30 cellular contexts compared by ENCODE assay signal in genomic region chr4:108156391-108156790, GRCh38. TPM values are rescaled to one million over a fixed set of nuclear protein-coding genes. Genes with fewer than 3 reads are reported as not detected.
DNase-seq lines count a peak whose midpoint lies in the region; ATAC-seq, FAIRE-seq and TF ChIP-seq lines count a peak whose summit lies in the region.
"Had no signal": no experiment of that assay in that cellular context is flagged by ENCODE, and none has a peak within 500 bp of the region (broad histone marks: within the 10 kb centered on the region; RNA-seq: fewer than 3 reads in every experiment).

No MANE protein-coding gene starts in this region.

- H3K36me3 Mint-ChIP-seq in activated CD4-positive, alpha-beta memory T cell treated with anti-CD3 and anti-CD28 coated beads for 36 hours, result peaks cover 20% of the 10 kb centered on the region
- peaks cover 37% of the 10 kb centered on the region for H3K36me3 Mint-ChIP-seq in activated CD4-positive, alpha-beta memory T cell treated with anti-CD3 and anti-CD28 coated beads, Interleukin-2, amount 10 ng/mL, durations not matched to agents 7 days and 5 days (ENCODE audit: low read depth)
- H3K36me3 Mint-ChIP-seq in CD4-positive, alpha-beta memory T cell, result peaks cover 35 to 67% of the 10 kb centered on the region in 2 donors
- peaks cover 5% of the 10 kb centered on the region for H3K36me3 Mint-ChIP-seq in T-helper 17 cell (ENCODE audit: low read depth)

- H3K4me1 ChIP-seq in CD4-positive, alpha-beta memory T cell (ENCODE audit: insufficient read depth, low read length), result peaks cover 100% of the 10 kb centered on the region
- H3K4me1 ChIP-seq in GM12878 (ENCODE audit: control insufficient read depth, insufficient read depth, low read length) (peaks cover 2% of the 10 kb centered on the region), gastrocnemius medialis (no peaks in the 10 kb centered on the region), vagina (no peaks in the 10 kb centered on the region)
- H3K4me1 ChIP-seq: gastroesophageal sphincter, parathyroid adenoma had no signal

- no peaks in the 10 kb centered on the region for H3K9me3 ChIP-seq in CD4-positive, alpha-beta memory T cell (ENCODE audit: control insufficient read depth in 1 of 2, low read length in 2 of 2)
- H3K9me3 ChIP-seq in T-helper 17 cell (ENCODE audit: control insufficient read depth, low read length, poor library complexity, severe bottlenecking) (no peaks in the 10 kb centered on the region), GM12878 (replicated peaks; ENCODE audit: control insufficient read depth, insufficient read depth, low read length) (no peaks in the 10 kb centered on the region), gastrocnemius medialis (no peaks in the 10 kb centered on the region), vagina (no peaks in the 10 kb centered on the region)
- H3K9me3 ChIP-seq: gastroesophageal sphincter, SJSA1 had no signal

- H4K20me1 ChIP-seq in GM12878 (ENCODE audit: control insufficient read depth, insufficient read depth), result no peaks in the 10 kb centered on the region

- CTCF ChIA-PET in activated CD4-positive, alpha-beta memory T cell treated with anti-CD3 and anti-CD28 coated beads for 36 hours (lab: Charles Lee), result interaction anchor here (0.9 to 1.2 kb wide), 2 partner anchors 11 to 126 kb away, joined by 3 to 4 read pairs; no protein-coding TSS in a partner anchor
- CTCF ChIA-PET in activated CD4-positive, alpha-beta memory T cell treated with anti-CD3 and anti-CD28 coated beads, Interleukin-2, amount 10 ng/mL, durations not matched to agents 7 days and 5 days (lab: Charles Lee), result interaction anchor here (0.6 to 1.0 kb wide), 2 partner anchors 16 to 356 kb away, joined by 3 read pairs; no protein-coding TSS in a partner anchor
- CTCF ChIA-PET in CD4-positive, alpha-beta memory T cell (lab: Charles Lee; ENCODE audit: partially characterized antibody), result interaction anchor here (0.7 to 8.6 kb wide), 8 partner anchors 8 to 475 kb away, joined by 3 to 64 read pairs (median 3); partner anchors contain the start of gene LEF1
- CTCF ChIA-PET in GM12878 (lab: Yijun Ruan, JAX), result no interaction called here

- 20% methylated on average over 2 of the region's 2 CpGs for WGBS in GM12878 (ENCODE audit: insufficient coverage, insufficient replicate concordance, low lambda C conversion rate, missing lambda C conversion rate)

- no peaks in the 10 kb centered on the region for H3K79me2 ChIP-seq in GM12878 (ENCODE audit: control insufficient read depth, insufficient read depth, low read length)
- H3K79me2 ChIP-seq: hepatocyte, parathyroid adenoma had no signal

- no peak for TF ChIP-seq EP300 in GM12878 (IDR thresholded peaks at IDR 0.05; ENCODE audit: borderline replicate concordance in 1 of 2, control insufficient read depth in 1 of 2, low read depth in 2 of 2, low read length in 2 of 2)

- ATAC-seq in T-helper 17 cell (no peak), GM12878 (peak; percentile 32; the same call in 2 of the 3 replicates), HG03280 (IDR thresholded peaks at IDR 0.05; ENCODE audit: unreplicated experiment) (no peak), gastrocnemius medialis (no peak)
- ATAC-seq: gastroesophageal sphincter, HCT116, left cardiac atrium had no signal

- no peak overlapping the region for H2AFZ ChIP-seq in GM12878 (ENCODE audit: control insufficient read depth, low read depth, low read length)
- H2AFZ ChIP-seq: neural progenitor cell, parathyroid adenoma had no signal

- H3K9me3 Mint-ChIP-seq in activated CD4-positive, alpha-beta memory T cell treated with anti-CD3 and anti-CD28 coated beads for 36 hours, result no peaks in the 10 kb centered on the region
- H3K9me3 Mint-ChIP-seq in activated CD4-positive, alpha-beta memory T cell treated with anti-CD3 and anti-CD28 coated beads, Interleukin-2, amount 10 ng/mL, durations not matched to agents 7 days and 5 days, result no peaks in the 10 kb centered on the region
- H3K9me3 Mint-ChIP-seq in CD4-positive, alpha-beta memory T cell, result peaks cover 0 to 2% (median 0%) of the 10 kb centered on the region in 8 donors
- H3K9me3 Mint-ChIP-seq: brain, neural progenitor cell had no signal

- no peak overlapping the region for H3K27ac ChIP-seq in CD4-positive, alpha-beta memory T cell (ENCODE audit: low read depth, low read length)
- no peak overlapping the region for H3K27ac ChIP-seq in GM12878 (ENCODE audit: control insufficient read depth, insufficient read depth)
- H3K27ac ChIP-seq in gastrocnemius medialis, result no peak overlapping the region
- no peak overlapping the region for H3K27ac ChIP-seq in vagina
- H3K27ac ChIP-seq: gastroesophageal sphincter, hepatocyte, neural progenitor cell, parathyroid adenoma, SJSA1 had no signal

- SMC1A ChIA-PET in GM12878 (lab: Charles Lee; ENCODE audit: uncharacterized antibody, unreplicated experiment), result interaction anchor here (0.6 to 2.2 kb wide), 4 partner anchors 9 to 54 kb away, joined by 3 to 8 read pairs (median 4); partner anchors contain the start of gene LEF1

- POLR2A ChIA-PET in activated CD4-positive, alpha-beta memory T cell treated with anti-CD3 and anti-CD28 coated beads for 36 hours (lab: Charles Lee), result interaction anchor here (0.6 to 0.9 kb wide), 2 partner anchors 12 to 16 kb away, joined by 3 read pairs; partner anchors contain the start of gene LEF1
- POLR2A ChIA-PET in activated CD4-positive, alpha-beta memory T cell treated with anti-CD3 and anti-CD28 coated beads, Interleukin-2, amount 10 ng/mL, durations not matched to agents 7 days and 5 days (lab: Charles Lee), result interaction anchor here (6.1 kb wide), 1 partner anchor 48 kb away, joined by 21 read pairs; no protein-coding TSS in a partner anchor
- POLR2A ChIA-PET in CD4-positive, alpha-beta memory T cell (lab: Charles Lee; ENCODE audit: partially characterized antibody), result interaction anchor here (1.3 to 19.9 kb wide), 3 partner anchors 13 to 102 kb away, joined by 4 to 460 read pairs (median 122); partner anchors contain the start of gene LEF1
- POLR2A ChIA-PET in GM12878 (lab: Charles Lee), result interaction anchor here (0.6 kb wide), 1 partner anchor 25 kb away, joined by 6 read pairs; no protein-coding TSS in a partner anchor

- no peak overlapping the region for H3K9ac ChIP-seq in GM12878 (ENCODE audit: control insufficient read depth, insufficient read depth, low read length)
- H3K9ac ChIP-seq: neural progenitor cell, parathyroid adenoma had no signal

- TF ChIP-seq CTCF in GM12878 (IDR thresholded peaks at IDR 0.05 in 2 of 3, conservative IDR thresholded peaks at IDR 0.05 in 1 of 3; ENCODE audit: control insufficient read depth in 2 of 3, extremely low read depth in 1 of 3, insufficient read depth in 1 of 3, low read depth in 3 of 3, low read length in 3 of 3) (no peak), gastrocnemius medialis (IDR thresholded peaks at IDR 0.05 in 4 of 5, conservative IDR thresholded peaks at IDR 0.05 in 1 of 5) (no peak), vagina (IDR thresholded peaks at IDR 0.05) (no peak)

- intact Hi-C loops in activated CD4-positive, alpha-beta memory T cell treated with anti-CD3 and anti-CD28 coated beads for 36 hours (cut with micrococcal nuclease), result loop anchor here (1.0 kb wide), 2 partner anchors 8 to 9 kb away; no protein-coding TSS in a partner anchor
- intact Hi-C loops in CD4-positive, alpha-beta memory T cell (cut with micrococcal nuclease), result no loop called here
- intact Hi-C loops in GM12878 (cut with micrococcal nuclease; ENCODE audit: unreplicated experiment) (no loop called here), gastrocnemius medialis (cut with DNase I; ENCODE audit: low total_unique reads) (no loop called here), vagina (cut with DNase I) (no loop called here)

- no peaks in the 10 kb centered on the region for H3K27me3 Mint-ChIP-seq in activated CD4-positive, alpha-beta memory T cell treated with anti-CD3 and anti-CD28 coated beads for 36 hours
- no peaks in the 10 kb centered on the region for H3K27me3 Mint-ChIP-seq in activated CD4-positive, alpha-beta memory T cell treated with anti-CD3 and anti-CD28 coated beads, Interleukin-2, amount 10 ng/mL, durations not matched to agents 7 days and 5 days
- no peaks in the 10 kb centered on the region for H3K27me3 Mint-ChIP-seq in CD4-positive, alpha-beta memory T cell
- peaks cover 6% of the 10 kb centered on the region for H3K27me3 Mint-ChIP-seq in T-helper 17 cell
- H3K27me3 Mint-ChIP-seq: brain had no signal

- peaks cover 5% of the 10 kb centered on the region for H3K36me3 ChIP-seq in CD4-positive, alpha-beta memory T cell (ENCODE audit: insufficient read depth, low read length)
- H3K36me3 ChIP-seq in GM12878 (ENCODE audit: control insufficient read depth in 2 of 2, insufficient read depth in 2 of 2, low read length in 1 of 2), result no peaks in the 10 kb centered on the region
- no peaks in the 10 kb centered on the region for H3K36me3 ChIP-seq in gastrocnemius medialis
- H3K36me3 ChIP-seq in vagina, result no peaks in the 10 kb centered on the region
- H3K36me3 ChIP-seq: gastroesophageal sphincter, neural progenitor cell had no signal

- RAD21 ChIA-PET in GM12878 (lab: Charles Lee; ENCODE audit: unreplicated experiment), result interaction anchor here (0.7 kb wide), 1 partner anchor 38 kb away, joined by 3 read pairs; no protein-coding TSS in a partner anchor

- TF ChIP-seq POLR2A in GM12878 (IDR thresholded peaks at IDR 0.05; ENCODE audit: low read depth, low read length) (no peak), gastrocnemius medialis (IDR thresholded peaks at IDR 0.05) (no peak), vagina (IDR thresholded peaks at IDR 0.05) (no peak)

- no peak overlapping the region for H3K4me2 ChIP-seq in GM12878 (ENCODE audit: control insufficient read depth, insufficient read depth)
- H3K4me2 ChIP-seq: hepatocyte, neural progenitor cell, smooth muscle cell had no signal

- no peak for DNase-seq in activated CD4-positive, alpha-beta memory T cell treated with anti-CD3 and anti-CD28 coated beads for 36 hours
- DNase-seq in activated CD4-positive, alpha-beta memory T cell treated with anti-CD3 and anti-CD28 coated beads, Interleukin-2, amount 10 ng/mL, durations not matched to agents 7 days and 5 days, result no peak
- no peak for DNase-seq in CD4-positive, alpha-beta memory T cell
- no peak for DNase-seq in T-helper 17 cell
- DNase-seq in GM12878 (ENCODE audit: low read depth, low spot score), result no peak
- DNase-seq in gastrocnemius medialis, result no peak
- DNase-seq in vagina (ENCODE audit: extremely low spot score in 2 of 2), result no peak
- DNase-seq: DMS79; GF-D8; KG1; left cardiac atrium; mammary epithelial cell; NCI-H1417; NCI-H2081; NCI-H226; NCI-H69; RPMI8226; stimulated activated CD4-positive, alpha-beta T cell treated with anti-CD3 and anti-CD28 coated beads, Interleukin-1b, Interleukin-23, amount 100 ng/mL, for 48 hours; stimulated activated CD8-positive, alpha-beta memory T cell treated with anti-CD3 and anti-CD28 coated beads, Interleukin-4, amount 100 ng/mL, for 48 hours had no signal

- TF ChIP-seq RAD21 in GM12878 (IDR thresholded peaks at IDR 0.05; ENCODE audit: insufficient read depth, low read depth, low read length), result no peak

- FAIRE-seq in GM12878 (lab: Jason Lieb, UNC), result no peak

- BruUV-seq in GM12878 (replicated peaks; lab: Mats Ljungman, UMichigan), result no TSS peak

- H3K4me1 Mint-ChIP-seq in activated CD4-positive, alpha-beta memory T cell treated with anti-CD3 and anti-CD28 coated beads for 36 hours (ENCODE audit: low read depth), result peaks cover 84% of the 10 kb centered on the region
- H3K4me1 Mint-ChIP-seq in activated CD4-positive, alpha-beta memory T cell treated with anti-CD3 and anti-CD28 coated beads, Interleukin-2, amount 10 ng/mL, durations not matched to agents 7 days and 5 days, result peaks cover 68% of the 10 kb centered on the region
- peaks cover 50 to 80% (median 69%) of the 10 kb centered on the region in 4 donors for H3K4me1 Mint-ChIP-seq in CD4-positive, alpha-beta memory T cell
- H3K4me1 Mint-ChIP-seq in T-helper 17 cell, result peaks cover 54% of the 10 kb centered on the region

- peak overlapping the region; percentile 80 for H3K27ac Mint-ChIP-seq in activated CD4-positive, alpha-beta memory T cell treated with anti-CD3 and anti-CD28 coated beads for 36 hours
- H3K27ac Mint-ChIP-seq in activated CD4-positive, alpha-beta memory T cell treated with anti-CD3 and anti-CD28 coated beads, Interleukin-2, amount 10 ng/mL, durations not matched to agents 7 days and 5 days, result no peak overlapping the region
- H3K27ac Mint-ChIP-seq in CD4-positive, alpha-beta memory T cell, result peak overlapping the region in 4 of 7 donors; percentile 30 to 84 (median 38)
- H3K27ac Mint-ChIP-seq in T-helper 17 cell, result peak overlapping the region; percentile 71
- H3K27ac Mint-ChIP-seq: B cell, neural progenitor cell, type B pancreatic cell had no signal

- H3K4me3 ChIP-seq in CD4-positive, alpha-beta memory T cell (ENCODE audit: low read length in 2 of 2), result no peak overlapping the region
- no peak overlapping the region for H3K4me3 ChIP-seq in GM12878
- H3K4me3 ChIP-seq in gastrocnemius medialis, result no peak overlapping the region
- H3K4me3 ChIP-seq in vagina, result no peak overlapping the region
- H3K4me3 ChIP-seq: gastroesophageal sphincter, hepatocyte, neural progenitor cell, SJSA1, smooth muscle cell had no signal

- no peaks in the 10 kb centered on the region for H3K27me3 ChIP-seq in CD4-positive, alpha-beta memory T cell (ENCODE audit: insufficient read depth, low read length)
- H3K27me3 ChIP-seq in GM12878 (replicated peaks in 1 of 2; ENCODE audit: control insufficient read depth in 2 of 2, insufficient read depth in 2 of 2, low read length in 1 of 2) (peaks cover 0 to 5% of the 10 kb centered on the region in 2 experiments; a peak in 1 of 4 replicates), gastrocnemius medialis (peaks cover 16 to 37% (median 31%) of the 10 kb centered on the region in 3 donors), vagina (no peaks in the 10 kb centered on the region)
- H3K27me3 ChIP-seq: hepatocyte, SJSA1 had no signal

- in situ Hi-C loops in GM12878 (cut with MboI), result loop anchor here (25.0 kb wide), 1 partner anchor 444 kb away; the partner anchor contains the start of gene PAPSS1
- in situ Hi-C loops in gastrocnemius medialis (cut with MboI; ENCODE audit: low sequenced_read_pairs in 4 of 4), result no loop called here

- H3K4me3 Mint-ChIP-seq in activated CD4-positive, alpha-beta memory T cell treated with anti-CD3 and anti-CD28 coated beads for 36 hours, result no peak overlapping the region
- no peak overlapping the region for H3K4me3 Mint-ChIP-seq in activated CD4-positive, alpha-beta memory T cell treated with anti-CD3 and anti-CD28 coated beads, Interleukin-2, amount 10 ng/mL, durations not matched to agents 7 days and 5 days
- peak overlapping the region in 6 of 8 donors; percentile 26 to 90 (median 74) for H3K4me3 Mint-ChIP-seq in CD4-positive, alpha-beta memory T cell
- peak overlapping the region; percentile 72 for H3K4me3 Mint-ChIP-seq in T-helper 17 cell
- H3K4me3 Mint-ChIP-seq: B cell, neural progenitor cell, type B pancreatic cell had no signal

RNA-seq across cellular contexts. Expression of gene LEF1, which starts 12.3 kb away (rescaled TPM):
- 100 to 1,000 TPM; 111 to 122 TPM for total RNA-seq in activated CD4-positive, alpha-beta memory T cell treated with anti-CD3 and anti-CD28 coated beads for 36 hours
- total RNA-seq in activated CD4-positive, alpha-beta memory T cell treated with anti-CD3 and anti-CD28 coated beads, Interleukin-2, amount 10 ng/mL, durations not matched to agents 7 days and 5 days, result 10 to 100 TPM; 67.4 to 68.2 TPM
- 100 to 1,000 TPM; 363 to 382 TPM for total RNA-seq in CD4-positive, alpha-beta memory T cell
- 100 to 1,000 TPM; 307 to 399 TPM for polyA plus RNA-seq in CD4-positive, alpha-beta memory T cell
- total RNA-seq in T-helper 17 cell (100 to 1,000 TPM; 236 to 319 TPM), GM12878 (2014; rRNA removed) (22.7 and 23.9 TPM in 2 replicates), GM12878 (2014; rRNA removed; fragmentation: Illumina TruSeq; extraction: Trizol) (24.3 and 24.5 TPM in 2 replicates), GM12878 (2021) (18.0 and 18.4 TPM in 2 replicates), gastrocnemius medialis (under 1 TPM in 1 of 4 donors, not detected in 3; 0.33 TPM), vagina (12.5 TPM)
- 14.4 and 16.8 TPM in 2 replicates for total RNA-seq in GM12878 (2013; cell fraction: nucleolus; rRNA removed)
- polyA plus RNA-seq in GM12878 (2011; ENCODE audit: low read depth), result 8.4 TPM
- polyA plus RNA-seq in GM12878 (2011; rRNA removed) (10.4 and 12.7 TPM in 2 replicates), GM12878 (2014; fragmentation: Illumina TruSeq; extraction: Trizol) (38.1 and 53.6 TPM in 2 replicates), GM12878 (2014; fragmentation: Nextera tagmentation; extraction: Ambion mirVana) (10 to 100 TPM; 10.2 to 10.5 TPM), GM12878 (2014; rRNA removed) (14.9 and 20.5 TPM in 2 replicates), GM12878 (2016; fragmentation: Nextera tagmentation; extraction: Ambion mirVana) (10 to 100 TPM; 16.7 to 23.5 TPM)
- 9.4 and 10.7 TPM in 2 replicates for polyA plus RNA-seq in GM12878 (2011; cell fraction: cytosol; rRNA removed)
- polyA plus RNA-seq in GM12878 (2011; cell fraction: nucleus; rRNA removed), result 7.4 and 9.6 TPM in 2 replicates
- 10.2 and 12.1 TPM in 2 replicates for polyA plus RNA-seq in GM12878 (2012)
- polyA minus RNA-seq in GM12878 (2011; rRNA and poly(A)+ RNA removed), result 15.9 and 18.7 TPM in 2 replicates
- polyA minus RNA-seq in GM12878 (2011; cell fraction: cytosol; rRNA and poly(A)+ RNA removed), result 2.7 and 3.7 TPM in 2 replicates
- 6.0 and 11.5 TPM in 2 replicates for polyA minus RNA-seq in GM12878 (2011; cell fraction: nucleus; rRNA and poly(A)+ RNA removed)

Comparison
In these comparisons a context has a peak if more than half of its experiments do, and no peak if none do; other contexts are left out.
1. H3K4me3 Mint-ChIP-seq: peak in CD4-positive, alpha-beta memory T cell (6 of 8) and T-helper 17 cell (single experiment); none in activated CD4-positive, alpha-beta memory T cell treated with anti-CD3 and anti-CD28 coated beads for 36 hours (single experiment) and activated CD4-positive, alpha-beta memory T cell treated with anti-CD3 and anti-CD28 coated beads, Interleukin-2, amount 10 ng/mL, durations not matched to agents 7 days and 5 days (single experiment).
2. RNA of gene LEF1, which starts 12.3 kb away (total RNA-seq): 363 to 382 TPM in CD4-positive, alpha-beta memory T cell, 236 to 319 TPM in T-helper 17 cell, 111 to 122 TPM in activated CD4-positive, alpha-beta memory T cell treated with anti-CD3 and anti-CD28 coated beads for 36 hours, 67.4 to 68.2 TPM in activated CD4-positive, alpha-beta memory T cell treated with anti-CD3 and anti-CD28 coated beads, Interleukin-2, amount 10 ng/mL, durations not matched to agents 7 days and 5 days, 14.4 to 24.5 TPM in GM12878 and 12.5 TPM in vagina (single experiment); 0.33 TPM in gastrocnemius medialis; every median in the first group is over 10 times any median in the second.